ENCODE assay signal across 9 cellular contexts in genomic region chr6:111096246-111096645, GRCh38. TPM values are rescaled to one million over a fixed set of nuclear protein-coding genes. Genes with fewer than 3 reads are reported as not detected.
DNase-seq lines count a peak whose midpoint lies in the region; TF ChIP-seq lines count a peak whose summit lies in the region.
"Had no signal": no experiment of that assay in that cellular context is flagged by ENCODE, and none has a peak within 500 bp of the region (broad histone marks: within the 10 kb centered on the region; RNA-seq: fewer than 3 reads in every experiment).

No MANE protein-coding gene starts in this region.

- no peaks in the 10 kb centered on the region for H3F3A ChIP-seq in SU-DHL-6 (ENCODE audit: insufficient read depth)

- H3K27me3 ChIP-seq in SU-DHL-6 (ENCODE audit: low read length) (no peaks in the 10 kb centered on the region), stomach (no peaks in the 10 kb centered on the region)
- H3K27me3 ChIP-seq: ovary had no signal

- no peaks in the 10 kb centered on the region for H4K20me1 ChIP-seq in SU-DHL-6 (ENCODE audit: low read depth, low read length)

- POLR2A ChIA-PET in activated CD4-positive, alpha-beta memory T cell treated with anti-CD3 and anti-CD28 coated beads for 36 hours (lab: Charles Lee), result no interaction called here
- POLR2A ChIA-PET in activated CD4-positive, alpha-beta memory T cell treated with anti-CD3 and anti-CD28 coated beads, Interleukin-2, amount 10 ng/mL, durations not matched to agents 7 days and 5 days (lab: Charles Lee), result no interaction called here

- H3K9me2 ChIP-seq in SU-DHL-6 (replicated peaks; ENCODE audit: insufficient read depth, low read length), result no peaks in the 10 kb centered on the region

- no peaks in the 10 kb centered on the region for H3K36me3 ChIP-seq in SU-DHL-6 (ENCODE audit: low read length)
- H3K36me3 ChIP-seq in stomach, result no peaks in the 10 kb centered on the region
- H3K36me3 ChIP-seq: ovary had no signal

- DNase-seq in activated CD4-positive, alpha-beta memory T cell treated with anti-CD3 and anti-CD28 coated beads for 36 hours, result peak; percentile 58
- DNase-seq in activated CD4-positive, alpha-beta memory T cell treated with anti-CD3 and anti-CD28 coated beads, Interleukin-2, amount 10 ng/mL, durations not matched to agents 7 days and 5 days, result no peak
- peak; percentile 29 for DNase-seq in effector CD4-positive, alpha-beta T cell
- DNase-seq in stomach (peak; percentile 91), CD14-positive monocyte (ENCODE audit: low spot score) (no peak), OCI-M1 (lab: John Stamatoyannopoulos, UW) (no peak), GM03348 (ENCODE audit: low spot score) (no peak)
- DNase-seq: ovary had no signal

- peaks cover 2% of the 10 kb centered on the region for H3K9me3 Mint-ChIP-seq in activated CD4-positive, alpha-beta memory T cell treated with anti-CD3 and anti-CD28 coated beads for 36 hours
- H3K9me3 Mint-ChIP-seq in activated CD4-positive, alpha-beta memory T cell treated with anti-CD3 and anti-CD28 coated beads, Interleukin-2, amount 10 ng/mL, durations not matched to agents 7 days and 5 days, result no peaks in the 10 kb centered on the region
- peaks cover 0 to 4% (median 0%) of the 10 kb centered on the region in 7 donors for H3K9me3 Mint-ChIP-seq in CD14-positive monocyte

- TF ChIP-seq EP300 in stomach (IDR thresholded peaks at IDR 0.05), result no peak

- no peaks in the 10 kb centered on the region for H3K79me2 ChIP-seq in SU-DHL-6 (ENCODE audit: insufficient read depth, low read length)

- no peak overlapping the region for H3K9ac ChIP-seq in SU-DHL-6 (ENCODE audit: low read length)

- no peaks in the 10 kb centered on the region for H3K9me3 ChIP-seq in SU-DHL-6 (ENCODE audit: insufficient read depth, low read length)
- H3K9me3 ChIP-seq in stomach, result no peaks in the 10 kb centered on the region
- H3K9me3 ChIP-seq: ovary had no signal

- TF ChIP-seq CTCF in SU-DHL-6 (IDR thresholded peaks at IDR 0.05; ENCODE audit: insufficient read depth, low read length, poor library complexity, severe bottlenecking) (no peak), stomach (IDR thresholded peaks at IDR 0.05) (no peak), CD14-positive monocyte (IDR thresholded peaks at IDR 0.05) (no peak)

- H3K4me1 ChIP-seq in stomach, result peaks cover 0 to 10% (median 3%) of the 10 kb centered on the region in 4 donors

- H3K4me1 Mint-ChIP-seq in activated CD4-positive, alpha-beta memory T cell treated with anti-CD3 and anti-CD28 coated beads for 36 hours (ENCODE audit: low read depth), result peaks cover 10% of the 10 kb centered on the region
- peaks cover 1% of the 10 kb centered on the region for H3K4me1 Mint-ChIP-seq in activated CD4-positive, alpha-beta memory T cell treated with anti-CD3 and anti-CD28 coated beads, Interleukin-2, amount 10 ng/mL, durations not matched to agents 7 days and 5 days
- no peaks in the 10 kb centered on the region for H3K4me1 Mint-ChIP-seq in CD14-positive monocyte

- peak overlapping the region; percentile 7 for H3K4me2 ChIP-seq in SU-DHL-6 (ENCODE audit: low read depth, low read length, poor library complexity, severe bottlenecking)

- H3K36me3 Mint-ChIP-seq in activated CD4-positive, alpha-beta memory T cell treated with anti-CD3 and anti-CD28 coated beads for 36 hours, result peaks cover 2% of the 10 kb centered on the region
- no peaks in the 10 kb centered on the region for H3K36me3 Mint-ChIP-seq in activated CD4-positive, alpha-beta memory T cell treated with anti-CD3 and anti-CD28 coated beads, Interleukin-2, amount 10 ng/mL, durations not matched to agents 7 days and 5 days (ENCODE audit: low read depth)
- no peaks in the 10 kb centered on the region for H3K36me3 Mint-ChIP-seq in CD14-positive monocyte

- intact Hi-C loops in activated CD4-positive, alpha-beta memory T cell treated with anti-CD3 and anti-CD28 coated beads for 36 hours (cut with micrococcal nuclease), result no loop called here
- intact Hi-C loops in stomach (cut with DNase I; ENCODE audit: low total_unique reads) (no loop called here), CD14-positive monocyte (cut with micrococcal nuclease) (no loop called here)

- no peak overlapping the region for H3K4me3 ChIP-seq in SU-DHL-6 (ENCODE audit: insufficient read depth, low read length, poor library complexity, severe bottlenecking)
- H3K4me3 ChIP-seq in stomach, result no peak overlapping the region
- H3K4me3 ChIP-seq: ovary had no signal

- peak overlapping the region; percentile 29 for H3K27ac Mint-ChIP-seq in activated CD4-positive, alpha-beta memory T cell treated with anti-CD3 and anti-CD28 coated beads for 36 hours
- no peak overlapping the region for H3K27ac Mint-ChIP-seq in activated CD4-positive, alpha-beta memory T cell treated with anti-CD3 and anti-CD28 coated beads, Interleukin-2, amount 10 ng/mL, durations not matched to agents 7 days and 5 days
- H3K27ac Mint-ChIP-seq in CD14-positive monocyte, result no peak overlapping the region

- H2AFZ ChIP-seq in SU-DHL-6 (ENCODE audit: low read depth, low read length, severe bottlenecking), result no peak overlapping the region

- WGBS in stomach, 5 donors, result 16 to 45% (median 27%) methylated on average over 3 of the region's 3 CpGs

- CTCF ChIA-PET in activated CD4-positive, alpha-beta memory T cell treated with anti-CD3 and anti-CD28 coated beads for 36 hours (lab: Charles Lee), result interaction anchor here (0.8 to 1.6 kb wide), 2 partner anchors 39 to 113 kb away, joined by 3 to 4 read pairs; no protein-coding TSS in a partner anchor
- CTCF ChIA-PET in activated CD4-positive, alpha-beta memory T cell treated with anti-CD3 and anti-CD28 coated beads, Interleukin-2, amount 10 ng/mL, durations not matched to agents 7 days and 5 days (lab: Charles Lee), result no interaction called here

- no peak overlapping the region for H3K4me3 Mint-ChIP-seq in activated CD4-positive, alpha-beta memory T cell treated with anti-CD3 and anti-CD28 coated beads for 36 hours
- H3K4me3 Mint-ChIP-seq in activated CD4-positive, alpha-beta memory T cell treated with anti-CD3 and anti-CD28 coated beads, Interleukin-2, amount 10 ng/mL, durations not matched to agents 7 days and 5 days, result no peak overlapping the region
- no peak overlapping the region for H3K4me3 Mint-ChIP-seq in CD14-positive monocyte

- no peak overlapping the region for H3K27ac ChIP-seq in SU-DHL-6 (ENCODE audit: low read depth, low read length)
- H3K27ac ChIP-seq in stomach, result peak overlapping the region in 4 of 5 donors; percentile 26 to 57 (median 38)
- H3K27ac ChIP-seq: ovary had no signal

- H3K27me3 Mint-ChIP-seq in activated CD4-positive, alpha-beta memory T cell treated with anti-CD3 and anti-CD28 coated beads for 36 hours, result no peaks in the 10 kb centered on the region
- H3K27me3 Mint-ChIP-seq in activated CD4-positive, alpha-beta memory T cell treated with anti-CD3 and anti-CD28 coated beads, Interleukin-2, amount 10 ng/mL, durations not matched to agents 7 days and 5 days, result peaks cover 7% of the 10 kb centered on the region
- H3K27me3 Mint-ChIP-seq in CD14-positive monocyte (ENCODE audit: low read depth in 3 of 3), result peaks cover 2 to 6% (median 2%) of the 10 kb centered on the region in 3 donors

- no peak for TF ChIP-seq POLR2A in stomach (IDR thresholded peaks at IDR 0.05)

RNA-seq across cellular contexts. Expression of gene SLC16A10, which starts 8.9 kb away (rescaled TPM):
- total RNA-seq in activated CD4-positive, alpha-beta memory T cell treated with anti-CD3 and anti-CD28 coated beads for 36 hours, result 1 to 10 TPM; 3.4 to 3.6 TPM
- 1 to 10 TPM; 1.2 to 1.4 TPM for total RNA-seq in activated CD4-positive, alpha-beta memory T cell treated with anti-CD3 and anti-CD28 coated beads, Interleukin-2, amount 10 ng/mL, durations not matched to agents 7 days and 5 days
- total RNA-seq in stomach, result 100 to 1,000 TPM in 1 of 5 donors, 10 to 100 TPM in 3, 1 to 10 TPM in 1; 4.9 to 206 (median 14.6) TPM
- 1 to 10 TPM in 2 of 3 donors, under 1 TPM in 1; 0.46 to 2.2 (median 2.1) TPM for polyA plus RNA-seq in stomach
- under 1 TPM; 0.05 to 0.15 TPM for polyA plus RNA-seq in CD14-positive monocyte

Comparison
In these comparisons a context has a peak if more than half of its experiments do, and no peak if none do; other contexts are left out.
1. DNase-seq: peak in activated CD4-positive, alpha-beta memory T cell treated with anti-CD3 and anti-CD28 coated beads for 36 hours (single experiment), effector CD4-positive, alpha-beta T cell (single experiment) and stomach (single experiment); none in activated CD4-positive, alpha-beta memory T cell treated with anti-CD3 and anti-CD28 coated beads, Interleukin-2, amount 10 ng/mL, durations not matched to agents 7 days and 5 days (single experiment), CD14-positive monocyte (single experiment), OCI-M1 (single experiment) and GM03348 (single experiment).